ENCODE assay signal across 19 cellular contexts in the genomic region with DNA sequence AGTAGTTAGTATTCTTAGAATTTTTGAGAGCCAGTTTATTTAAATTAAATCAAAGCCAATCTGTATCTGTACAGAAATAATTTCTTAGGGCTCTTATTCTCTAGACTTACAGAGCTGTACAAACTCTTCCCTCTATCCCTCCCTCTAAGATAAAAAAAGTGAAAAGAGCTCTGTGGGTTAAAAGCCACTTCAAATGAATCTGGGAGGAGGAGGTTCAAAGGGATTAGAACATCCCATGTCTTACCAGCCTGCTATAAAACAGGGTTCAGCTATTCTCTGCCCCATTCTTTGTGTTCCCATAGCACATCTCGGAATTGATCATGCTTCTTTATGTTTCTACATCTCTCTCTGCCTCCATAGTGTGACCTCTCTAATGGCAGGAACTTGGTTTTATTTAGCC. TPM values are rescaled to one million over a fixed set of nuclear protein-coding genes. Genes with fewer than 3 reads are reported as not detected.
A peak's percentile ranks its signal among the peaks of the same experiment; 100 is the strongest.
DNase-seq lines count a peak whose midpoint lies in the region; ATAC-seq and TF ChIP-seq lines count a peak whose summit lies in the region.
"Had no signal": no experiment of that assay in that cellular context is flagged by ENCODE, and none has a peak within 500 bp of the region (broad histone marks: within the 10 kb centered on the region; RNA-seq: fewer than 3 reads in every experiment).

No MANE protein-coding gene starts in this region.

- peak overlapping the region; percentile 34 for H3K4me3 Mint-ChIP-seq in natural killer cell treated with Interleukin-12 subunit alpha and Interleukin-12 subunit beta and Interleukin-15 and Interleukin-18, amount 100 ng/mL, for 72 hours
- H3K4me3 Mint-ChIP-seq in natural killer cell (no peak overlapping the region), WTC11 (no peak overlapping the region)
- H3K4me3 Mint-ChIP-seq in effector memory CD8-positive, alpha-beta T cell, result no peak overlapping the region
- H3K4me3 Mint-ChIP-seq: stimulated activated naive B cell treated with anti-CD40 and anti-IgM and Interleukin-4, amounts not matched to agents 10 μg/mL and 1 μg/mL and 100 μg/mL, for 72 hours had no signal

- no peaks in the 10 kb centered on the region for H3K36me3 Mint-ChIP-seq in natural killer cell treated with Interleukin-12 subunit alpha and Interleukin-12 subunit beta and Interleukin-15 and Interleukin-18, amount 100 ng/mL, for 72 hours
- H3K36me3 Mint-ChIP-seq in natural killer cell, result no peaks in the 10 kb centered on the region
- peaks cover 17% of the 10 kb centered on the region for H3K36me3 Mint-ChIP-seq in WTC11
- peaks cover 15% of the 10 kb centered on the region for H3K36me3 Mint-ChIP-seq in effector memory CD8-positive, alpha-beta T cell (ENCODE audit: insufficient read depth)

- peaks cover 33 to 40% of the 10 kb centered on the region in 2 donors for H3K4me1 Mint-ChIP-seq in natural killer cell treated with Interleukin-12 subunit alpha and Interleukin-12 subunit beta and Interleukin-15 and Interleukin-18, amount 100 ng/mL, for 72 hours (ENCODE audit: low read depth in 2 of 2)
- peaks cover 64 to 65% of the 10 kb centered on the region in 2 donors for H3K4me1 Mint-ChIP-seq in natural killer cell
- H3K4me1 Mint-ChIP-seq in WTC11, result peaks cover 62% of the 10 kb centered on the region
- H3K4me1 Mint-ChIP-seq in effector memory CD8-positive, alpha-beta T cell (ENCODE audit: low read depth in 2 of 2), result peaks cover 30 to 44% of the 10 kb centered on the region in 2 donors

- TF ChIP-seq CTCF in natural killer cell (IDR thresholded peaks at IDR 0.05), result no peak
- no peak for TF ChIP-seq CTCF in WTC11 (IDR thresholded peaks at IDR 0.05)
- TF ChIP-seq CTCF in tibial artery (IDR thresholded peaks at IDR 0.05), result no peak

- no peaks in the 10 kb centered on the region for H3K9me3 ChIP-seq in tibial artery
- H3K9me3 ChIP-seq: breast epithelium, gastrocnemius medialis, ovary, vagina had no signal

- POLR2A ChIA-PET in WTC11 (lab: Charles Lee), result interaction anchor here (0.6 to 0.7 kb wide), 4 partner anchors 18 to 724 kb away, joined by 4 to 6 read pairs (median 5); no protein-coding TSS in a partner anchor

- no peak overlapping the region for H3K4me3 ChIP-seq in tibial artery
- H3K4me3 ChIP-seq: breast epithelium, gastrocnemius medialis, ovary, vagina had no signal

- no peaks in the 10 kb centered on the region for H3K27me3 Mint-ChIP-seq in natural killer cell treated with Interleukin-12 subunit alpha and Interleukin-12 subunit beta and Interleukin-15 and Interleukin-18, amount 100 ng/mL, for 72 hours
- H3K27me3 Mint-ChIP-seq in natural killer cell (ENCODE audit: low read depth in 2 of 2) (no peaks in the 10 kb centered on the region), WTC11 (ENCODE audit: low read depth) (no peaks in the 10 kb centered on the region)
- no peaks in the 10 kb centered on the region for H3K27me3 Mint-ChIP-seq in effector memory CD8-positive, alpha-beta T cell
- H3K27me3 Mint-ChIP-seq: stimulated activated naive B cell treated with anti-CD40 and anti-IgM and Interleukin-4, amounts not matched to agents 10 μg/mL and 1 μg/mL and 100 μg/mL, for 72 hours had no signal

- no peak for ATAC-seq in natural killer cell treated with Interleukin-12 subunit alpha and Interleukin-12 subunit beta and Interleukin-15 and Interleukin-18, amount 100 ng/mL, for 72 hours
- ATAC-seq in natural killer cell (no peak), WTC11 (no peak), HG03159 (IDR thresholded peaks at IDR 0.05; ENCODE audit: unreplicated experiment) (no peak), GM18517 (IDR thresholded peaks at IDR 0.05; ENCODE audit: unreplicated experiment) (no peak)
- no peak for ATAC-seq in effector memory CD8-positive, alpha-beta T cell (replicated peaks)
- ATAC-seq: gastrocnemius medialis; stimulated activated naive B cell treated with anti-CD40 and anti-IgM and Interleukin-4, amounts not matched to agents 10 μg/mL and 1 μg/mL and 100 μg/mL, for 72 hours had no signal

- H3K9me3 Mint-ChIP-seq in natural killer cell treated with Interleukin-12 subunit alpha and Interleukin-12 subunit beta and Interleukin-15 and Interleukin-18, amount 100 ng/mL, for 72 hours, result no peaks in the 10 kb centered on the region
- no peaks in the 10 kb centered on the region for H3K9me3 Mint-ChIP-seq in natural killer cell
- H3K9me3 Mint-ChIP-seq in WTC11, result no peaks in the 10 kb centered on the region
- H3K9me3 Mint-ChIP-seq in effector memory CD8-positive, alpha-beta T cell, result no peaks in the 10 kb centered on the region

- peak overlapping the region; percentile 55 to 68 for H3K27ac ChIP-seq in tibial artery

- peaks cover 0 to 67% (median 42%) of the 10 kb centered on the region in 4 donors for H3K4me1 ChIP-seq in tibial artery

- no peaks in the 10 kb centered on the region for H3K36me3 ChIP-seq in tibial artery
- H3K36me3 ChIP-seq: breast epithelium, gastrocnemius medialis, ovary, vagina had no signal

- CTCF ChIA-PET in WTC11 (lab: Charles Lee), result interaction anchor here (0.7 to 5.2 kb wide), 5 partner anchors 14 to 540 kb away, joined by 3 to 64 read pairs (median 6); no protein-coding TSS in a partner anchor

- no peak for DNase-seq in natural killer cell treated with Interleukin-12 subunit alpha and Interleukin-12 subunit beta and Interleukin-15 and Interleukin-18, amount 100 ng/mL, for 72 hours (ENCODE audit: low spot score)
- DNase-seq in natural killer cell (no peak), WTC11 (ENCODE audit: low spot score) (no peak), tibial artery (no peak), C1 segment of cervical spinal cord (lab: John Stamatoyannopoulos, UW) (no peak)
- no peak for DNase-seq in effector memory CD8-positive, alpha-beta T cell
- DNase-seq: activated CD4-positive, alpha-beta T cell treated with anti-CD3 and anti-CD28 coated beads, Interleukin-2, amount 50 U/mL, for 4 hours; activated gamma-delta T cell treated with Interleukin-2 at 50 U/mL for 16 hours; AML-193; DMS153; gastrocnemius medialis; NCI-H2171; ovary; RPMI8226; stimulated activated naive B cell treated with anti-CD40 and anti-IgM and Interleukin-4, amounts not matched to agents 10 μg/mL and 1 μg/mL and 100 μg/mL, for 72 hours had no signal

- no peaks in the 10 kb centered on the region for H3K27me3 ChIP-seq in tibial artery
- H3K27me3 ChIP-seq: breast epithelium, gastrocnemius medialis, ovary, vagina had no signal

- intact Hi-C loops in natural killer cell (cut with micrococcal nuclease) (no loop called here), tibial artery (cut with DNase I; ENCODE audit: low total_unique reads) (no loop called here)

- no peak overlapping the region for H3K27ac Mint-ChIP-seq in natural killer cell treated with Interleukin-12 subunit alpha and Interleukin-12 subunit beta and Interleukin-15 and Interleukin-18, amount 100 ng/mL, for 72 hours
- H3K27ac Mint-ChIP-seq in natural killer cell (peak overlapping the region in 1 of 2 donors; percentile 85), WTC11 (0 out of 2 replicates have a peak overlapping the region, but pooled peaks have one; percentile 15)
- H3K27ac Mint-ChIP-seq in effector memory CD8-positive, alpha-beta T cell, result peak overlapping the region; percentile 80 to 93
- H3K27ac Mint-ChIP-seq: stimulated activated naive B cell treated with anti-CD40 and anti-IgM and Interleukin-4, amounts not matched to agents 10 μg/mL and 1 μg/mL and 100 μg/mL, for 72 hours had no signal

TF ChIP-seq in WTC11, 78 proteins besides CTCF, POLR2A, EP300 and RAD21:
- no peak for TF ChIP-seq CBFB (CRISPR knock-in tag; IDR thresholded peaks at IDR 0.05; ENCODE audit: low read depth)
- TF ChIP-seq SMAD3 (CRISPR knock-in tag; IDR thresholded peaks at IDR 0.05; ENCODE audit: borderline replicate concordance), result no peak

RNA-seq across cellular contexts. Expression of a gene that starts 19.4 kb away (rescaled TPM):
- 10 to 100 TPM; 58.6 to 88.8 TPM for total RNA-seq in natural killer cell treated with Interleukin-12 subunit alpha and Interleukin-12 subunit beta and Interleukin-15 and Interleukin-18, amount 100 ng/mL, for 72 hours
- total RNA-seq in natural killer cell, result 10 to 100 TPM; 51.3 to 75.0 (median 64.8) TPM
- total RNA-seq in WTC11 (2021), result 66.3 to 71.7 TPM (median 70.0 TPM) in 3 replicates

RNA-seq across cellular contexts. Expression of a gene that starts 19.8 kb away (rescaled TPM):
- 10 to 100 TPM; 42.2 to 59.6 TPM for total RNA-seq in natural killer cell treated with Interleukin-12 subunit alpha and Interleukin-12 subunit beta and Interleukin-15 and Interleukin-18, amount 100 ng/mL, for 72 hours
- total RNA-seq in natural killer cell (10 to 100 TPM in 1 of 3 donors, 1 to 10 TPM in 2; 7.9 to 10.7 (median 9.9) TPM), WTC11 (2021) (35.6 to 39.2 TPM (median 38.2 TPM) in 3 replicates)

RNA-seq across cellular contexts. Expression of a gene that starts 35.3 kb away (rescaled TPM):
- 1 to 10 TPM; 3.3 to 5.1 TPM for total RNA-seq in natural killer cell treated with Interleukin-12 subunit alpha and Interleukin-12 subunit beta and Interleukin-15 and Interleukin-18, amount 100 ng/mL, for 72 hours
- total RNA-seq in natural killer cell, result 1 to 10 TPM; 6.6 to 7.3 (median 6.9) TPM
- total RNA-seq in WTC11 (2021), result 1.5 to 1.7 TPM (median 1.5 TPM) in 3 replicates
- total RNA-seq: gastrocnemius medialis had no signal

Comparison
In these comparisons a context has a peak if more than half of its experiments do, and no peak if none do; other contexts are left out.
1. H3K27ac Mint-ChIP-seq: peak in WTC11 (single experiment) and effector memory CD8-positive, alpha-beta T cell (2 of 2); none in natural killer cell treated with Interleukin-12 subunit alpha and Interleukin-12 subunit beta and Interleukin-15 and Interleukin-18, amount 100 ng/mL, for 72 hours (0 of 2).